Comparison of ENCODE assay signal across 1 cellular context in the genomic region with DNA sequence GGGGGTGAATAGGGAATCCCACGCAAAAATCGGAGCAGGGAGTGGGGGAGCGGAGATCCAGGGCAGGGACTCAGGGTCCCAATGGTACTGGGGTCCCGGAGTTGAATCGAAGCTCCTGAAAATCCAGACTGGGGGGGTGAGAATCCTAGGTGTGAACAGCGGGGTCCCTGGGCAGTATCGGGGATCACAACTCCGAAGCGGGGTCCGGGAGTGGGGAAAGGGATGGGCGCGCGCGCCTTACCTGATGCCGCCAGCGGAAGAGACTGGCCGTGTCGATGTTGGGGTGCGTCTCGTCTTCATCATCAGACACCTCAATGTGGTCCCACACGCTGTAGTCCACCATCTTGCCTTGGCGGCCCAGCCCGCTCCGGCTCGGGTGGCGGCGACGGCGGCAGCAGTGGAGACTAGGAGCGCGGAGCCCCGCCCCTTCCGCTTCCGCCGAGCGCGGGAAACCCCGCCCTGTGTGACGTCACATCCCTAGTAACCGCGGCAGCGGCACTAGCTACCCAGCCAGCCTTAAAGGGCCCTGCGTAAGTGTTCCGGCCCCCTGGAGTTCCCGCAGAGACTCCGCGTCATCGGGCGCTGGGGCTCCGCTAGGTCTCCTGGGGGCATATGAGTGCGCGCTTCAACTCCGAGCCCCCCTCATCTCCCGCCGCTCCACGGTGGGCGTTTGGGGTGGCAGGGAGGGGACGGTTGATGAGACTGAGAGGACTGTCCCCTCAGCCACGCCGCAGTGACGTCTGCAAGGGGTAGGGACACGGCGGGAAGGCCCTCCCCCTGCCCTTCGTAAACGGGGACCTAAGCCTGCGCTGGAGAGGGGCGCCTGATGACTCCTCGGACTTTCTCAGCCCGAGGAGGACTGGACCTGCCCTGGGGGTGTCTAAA.
TF ChIP-seq lines count a peak whose summit lies in the region.

TSS of gene CDC37 (minus strand) at position 406 of the 885 bp plus-strand sequence. CDS start at position 343, 63 bp downstream.

TF ChIP-seq in K562, 482 proteins besides CTCF, POLR2A, EP300 and RAD21 (continued from another document and continues in another):
- TF ChIP-seq ATF1 (CRISPR knock-in tag; IDR thresholded peaks at IDR 0.05): peak; percentile 68
- TF ChIP-seq ATF1 (tag; IDR thresholded peaks at IDR 0.05): peak; percentile 99
- no peak for TF ChIP-seq SAFB (IDR thresholded peaks at IDR 0.05; ENCODE audit: borderline replicate concordance, low read depth, low read length)
- no peak for TF ChIP-seq NR2C2 (CRISPR knock-in tag; IDR thresholded peaks at IDR 0.05)
- no peak for TF ChIP-seq NR2C2 (tag; IDR thresholded peaks at IDR 0.05)
- 0 out of 2 replicates have a peak, but pooled peaks have one; percentile 41 for TF ChIP-seq ZNF12 (CRISPR knock-in tag; IDR thresholded peaks at IDR 0.05)
- no peak for TF ChIP-seq FOXM1 (IDR thresholded peaks at IDR 0.05; ENCODE audit: low read depth)
- TF ChIP-seq FOXM1 (CRISPR knock-in tag; IDR thresholded peaks at IDR 0.05; ENCODE audit: low read depth): peak; percentile 60; the same call in 1 of the 2 replicates
- TF ChIP-seq ZNF143 (CRISPR knock-in tag; IDR thresholded peaks at IDR 0.05): 0 out of 2 replicates have a peak, but pooled peaks have one; percentile 29
- peak in 1 of 3 experiments; percentile 91; a peak in 3 of 6 replicates for TF ChIP-seq ZBTB11 (CRISPR knock-in tag; IDR thresholded peaks at IDR 0.05)
- peak; percentile 81 for TF ChIP-seq SP1 (CRISPR knock-in tag; IDR thresholded peaks at IDR 0.05)
- peak in 1 of 2 experiments; percentile 65; a peak in 1 of 4 replicates for TF ChIP-seq KDM4B (IDR thresholded peaks at IDR 0.05; ENCODE audit: borderline replicate concordance in 2 of 2, low read depth in 1 of 2)
- TF ChIP-seq CCNT2 (IDR thresholded peaks at IDR 0.05; ENCODE audit: borderline replicate concordance, extremely low read depth, insufficient read length, low read depth, low read length): peak; percentile 62
- TF ChIP-seq NBN (IDR thresholded peaks at IDR 0.05; ENCODE audit: low read depth): peak; percentile 93
- peak; percentile 51; the same call in 1 of the 2 replicates for TF ChIP-seq CBFB (CRISPR knock-in tag; IDR thresholded peaks at IDR 0.05)
- peak; percentile 96 for TF ChIP-seq E2F8 (IDR thresholded peaks at IDR 0.05; ENCODE audit: low read depth, partially characterized antibody)
- no peak for TF ChIP-seq PRMT5 (CRISPR knock-in tag; IDR thresholded peaks at IDR 0.05)
- peak; percentile 26; the same call in 1 of the 2 replicates for TF ChIP-seq BHLHE40 (IDR thresholded peaks at IDR 0.05; ENCODE audit: low read length)
- peak; percentile 96 for TF ChIP-seq CREM (IDR thresholded peaks at IDR 0.05; ENCODE audit: low read depth)
- peak; percentile 88 for TF ChIP-seq POLR2AphosphoS5 (IDR thresholded peaks at IDR 0.05; ENCODE audit: control insufficient read depth, insufficient read depth, low read depth, low read length)
- peak; percentile 70 for TF ChIP-seq HCFC1 (IDR thresholded peaks at IDR 0.05; ENCODE audit: low read depth, low read length)
- TF ChIP-seq KLF13 (tag; IDR thresholded peaks at IDR 0.05; ENCODE audit: borderline replicate concordance, low read depth): peak; percentile 77; the same call in 1 of the 2 replicates
- TF ChIP-seq RBBP5 (IDR thresholded peaks at IDR 0.05; ENCODE audit: borderline replicate concordance, insufficient read depth, low read length, poor library complexity, severe bottlenecking): peak; percentile 84
- TF ChIP-seq POLR2H (tag; IDR thresholded peaks at IDR 0.05; ENCODE audit: low read depth): no peak
- TF ChIP-seq BRD4 (IDR thresholded peaks at IDR 0.05): peak; percentile 71; the same call in 1 of the 2 replicates
- TF ChIP-seq POLR2AphosphoS2 (IDR thresholded peaks at IDR 0.05; ENCODE audit: low read length): peak; percentile 58; the same call in 1 of the 2 replicates
- TF ChIP-seq DPF2 (IDR thresholded peaks at IDR 0.05): 0 out of 2 replicates have a peak, but pooled peaks have one; percentile 4
- no peak for TF ChIP-seq ETS2 (tag; IDR thresholded peaks at IDR 0.05; ENCODE audit: borderline replicate concordance, poor library complexity, severe bottlenecking)
- peak; percentile 56; the same call in 1 of the 2 replicates for TF ChIP-seq ELF1 (tag; IDR thresholded peaks at IDR 0.05)
- TF ChIP-seq CEBPG (CRISPR knock-in tag; IDR thresholded peaks at IDR 0.05): peak; percentile 49; the same call in 1 of the 2 replicates
- no peak for TF ChIP-seq CEBPG (tag; conservative IDR thresholded peaks at IDR 0.05 in 1 of 2, IDR thresholded peaks at IDR 0.05 in 1 of 2)
- no peak for TF ChIP-seq MCM3 (IDR thresholded peaks at IDR 0.05)
- TF ChIP-seq, protein P1, sequence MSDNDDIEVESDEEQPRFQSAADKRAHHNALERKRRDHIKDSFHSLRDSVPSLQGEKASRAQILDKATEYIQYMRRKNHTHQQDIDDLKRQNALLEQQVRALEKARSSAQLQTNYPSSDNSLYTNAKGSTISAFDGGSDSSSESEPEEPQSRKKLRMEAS (CRISPR knock-in tag; IDR thresholded peaks at IDR 0.05): peak; percentile 74
- peak; percentile 98 for TF ChIP-seq SIN3A (IDR thresholded peaks at IDR 0.05; ENCODE audit: borderline replicate concordance in 2 of 2, control insufficient read depth in 1 of 2, low read depth in 2 of 2, low read length in 2 of 2)
- no peak for TF ChIP-seq ZNF583 (CRISPR knock-in tag; IDR thresholded peaks at IDR 0.05)
- peak; percentile 32 to 60 for TF ChIP-seq E2F6 (IDR thresholded peaks at IDR 0.05; ENCODE audit: borderline replicate concordance in 1 of 2, extremely low read depth in 1 of 2, insufficient read depth in 1 of 2, insufficient read length in 1 of 2, low read depth in 1 of 2, low read length in 1 of 2, poor library complexity in 1 of 2, severe bottlenecking in 1 of 2)
- peak; percentile 95 for TF ChIP-seq GABPB1 (CRISPR knock-in tag; IDR thresholded peaks at IDR 0.05)
- TF ChIP-seq NRF1 (conservative IDR thresholded peaks at IDR 0.05 in 1 of 2, IDR thresholded peaks at IDR 0.05 in 1 of 2): peak; percentile 61 to 70
- TF ChIP-seq POLR2G (IDR thresholded peaks at IDR 0.05; ENCODE audit: low read depth, low read length): peak; percentile 96
- TF ChIP-seq, protein P2, sequence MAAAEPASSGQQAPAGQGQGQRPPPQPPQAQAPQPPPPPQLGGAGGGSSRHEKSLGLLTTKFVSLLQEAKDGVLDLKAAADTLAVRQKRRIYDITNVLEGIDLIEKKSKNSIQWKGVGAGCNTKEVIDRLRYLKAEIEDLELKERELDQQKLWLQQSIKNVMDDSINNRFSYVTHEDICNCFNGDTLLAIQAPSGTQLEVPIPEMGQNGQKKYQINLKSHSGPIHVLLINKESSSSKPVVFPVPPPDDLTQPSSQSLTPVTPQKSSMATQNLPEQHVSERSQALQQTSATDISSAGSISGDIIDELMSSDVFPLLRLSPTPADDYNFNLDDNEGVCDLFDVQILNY (CRISPR knock-in tag; IDR thresholded peaks at IDR 0.05): no peak
- peak; percentile 88; the same call in 1 of the 2 replicates for TF ChIP-seq PHF8 (IDR thresholded peaks at IDR 0.05; ENCODE audit: borderline replicate concordance, low read length)
- TF ChIP-seq CSDE1 (IDR thresholded peaks at IDR 0.05): peak in 1 of 2 experiments; percentile 89; a peak in 2 of 4 replicates
- peak in 1 of 2 experiments; percentile 55; a peak in 2 of 4 replicates for TF ChIP-seq FOXK2 (conservative IDR thresholded peaks at IDR 0.05 in 1 of 2, IDR thresholded peaks at IDR 0.05 in 1 of 2; ENCODE audit: low read depth in 2 of 2)
- peak; percentile 65 for TF ChIP-seq PHF20 (IDR thresholded peaks at IDR 0.05; ENCODE audit: partially characterized antibody)
- no peak for TF ChIP-seq TEAD4 (IDR thresholded peaks at IDR 0.05; ENCODE audit: low read length)
- TF ChIP-seq TEAD4 (CRISPR knock-in tag; IDR thresholded peaks at IDR 0.05; ENCODE audit: borderline replicate concordance): 0 out of 2 replicates have a peak, but pooled peaks have one; percentile 55
- no peak for TF ChIP-seq TAF9B (IDR thresholded peaks at IDR 0.05; ENCODE audit: partially characterized antibody)
- TF ChIP-seq, protein P3, sequence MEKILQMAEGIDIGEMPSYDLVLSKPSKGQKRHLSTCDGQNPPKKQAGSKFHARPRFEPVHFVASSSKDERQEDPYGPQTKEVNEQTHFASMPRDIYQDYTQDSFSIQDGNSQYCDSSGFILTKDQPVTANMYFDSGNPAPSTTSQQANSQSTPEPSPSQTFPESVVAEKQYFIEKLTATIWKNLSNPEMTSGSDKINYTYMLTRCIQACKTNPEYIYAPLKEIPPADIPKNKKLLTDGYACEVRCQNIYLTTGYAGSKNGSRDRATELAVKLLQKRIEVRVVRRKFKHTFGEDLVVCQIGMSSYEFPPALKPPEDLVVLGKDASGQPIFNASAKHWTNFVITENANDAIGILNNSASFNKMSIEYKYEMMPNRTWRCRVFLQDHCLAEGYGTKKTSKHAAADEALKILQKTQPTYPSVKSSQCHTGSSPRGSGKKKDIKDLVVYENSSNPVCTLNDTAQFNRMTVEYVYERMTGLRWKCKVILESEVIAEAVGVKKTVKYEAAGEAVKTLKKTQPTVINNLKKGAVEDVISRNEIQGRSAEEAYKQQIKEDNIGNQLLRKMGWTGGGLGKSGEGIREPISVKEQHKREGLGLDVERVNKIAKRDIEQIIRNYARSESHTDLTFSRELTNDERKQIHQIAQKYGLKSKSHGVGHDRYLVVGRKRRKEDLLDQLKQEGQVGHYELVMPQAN (IDR thresholded peaks at IDR 0.05; ENCODE audit: borderline replicate concordance): peak; percentile 99
- TF ChIP-seq RB1 (IDR thresholded peaks at IDR 0.05; ENCODE audit: low read depth): peak; percentile 87; the same call in 1 of the 2 replicates
